Comparison of ENCODE assay signal across 8 cellular contexts in the genomic region with DNA sequence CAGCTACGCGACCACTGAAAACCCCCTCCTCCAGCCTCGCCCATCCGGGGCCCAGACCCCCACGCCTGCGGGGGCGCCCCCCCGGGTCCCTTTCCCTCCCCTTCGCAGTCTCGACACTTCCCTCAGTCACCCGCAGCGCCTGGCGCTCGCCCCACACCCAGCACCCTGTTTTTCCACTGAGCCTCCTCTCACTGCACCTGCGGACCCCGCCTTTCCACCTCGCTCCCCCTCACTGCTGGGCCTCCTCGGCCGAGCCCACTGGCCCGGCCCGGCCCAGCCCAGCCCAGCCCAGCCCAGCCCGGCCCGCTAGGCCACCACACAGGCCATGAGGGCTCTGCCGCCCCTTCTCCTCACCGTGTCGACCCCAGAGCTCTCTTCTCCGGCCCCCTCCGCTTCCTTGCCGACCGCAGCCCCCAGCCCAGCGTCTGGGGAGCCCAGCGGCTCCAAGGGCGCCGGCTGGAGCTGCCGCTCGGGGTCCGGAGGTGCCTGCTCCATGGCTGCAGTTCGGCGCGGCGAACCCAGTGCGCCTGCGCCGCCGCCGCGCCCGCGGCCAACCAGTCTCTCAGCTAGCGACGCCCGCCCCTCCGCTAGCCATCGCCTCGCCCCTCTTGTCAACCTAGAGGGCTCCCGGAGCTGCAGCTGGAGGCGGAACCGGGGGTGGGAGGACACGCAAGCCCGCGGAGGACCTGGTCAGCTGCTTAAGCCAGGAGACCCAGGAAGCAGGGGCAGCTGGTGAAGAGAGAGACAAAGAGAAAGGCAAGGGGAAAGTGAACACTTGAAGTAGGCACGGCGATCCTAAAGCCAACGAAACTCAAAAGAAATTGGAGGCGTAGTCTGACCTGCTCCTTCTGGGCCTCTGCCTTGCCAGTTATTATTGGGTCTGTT. TPM values are rescaled to one million over a fixed set of nuclear protein-coding genes. Genes with fewer than 3 reads are reported as not detected.
DNase-seq lines count a peak whose midpoint lies in the region; ATAC-seq, FAIRE-seq and TF ChIP-seq lines count a peak whose summit lies in the region.

TSS of gene SNX4 (minus strand) at position 525 of the 885 bp plus-strand sequence. CDS start at position 495, 30 bp downstream.

- H3K9me3 Mint-ChIP-seq in T-cell: no peaks in the 10 kb centered on the region

- H3K4me3 ChIP-seq in heart left ventricle (peak within 1 kb of the TSS; percentile 71 to 95 (median 84)), transverse colon (peak within 1 kb of the TSS; percentile 82 to 100 (median 89))

- H3K27me3 ChIP-seq in heart left ventricle (no peaks in the 10 kb centered on the region), transverse colon (no peaks in the 10 kb centered on the region)

- in situ Hi-C loops in transverse colon (cut with MboI; ENCODE audit: low pct_ligation_motif_present in 1 of 4, low pct_unique_long_range_greater_than_20kb in 1 of 4, low sequenced_read_pairs in 3 of 4): no loop called here

- intact Hi-C loops in heart left ventricle (cut with DNase I) (no loop called here), transverse colon (cut with DNase I; ENCODE audit: low total_unique reads) (no loop called here)

- FAIRE-seq in GM12892 (lab: Jason Lieb, UNC): peak; percentile 97

- H3K27ac ChIP-seq in adipose tissue (ENCODE audit: low read depth, low read length) (peak within 1 kb of the TSS; percentile 44), heart left ventricle (peak within 1 kb of the TSS; percentile 35 to 92 (median 82)), transverse colon (peak within 1 kb of the TSS; percentile 87 to 97 (median 92))

- peaks cover 38 to 46% (median 41%) of the 10 kb centered on the region in 3 donors for H3K4me1 Mint-ChIP-seq in T-cell

- TF ChIP-seq EP300 in transverse colon (IDR thresholded peaks at IDR 0.05; ENCODE audit: low read depth): no peak

- POLR2A ChIA-PET in T-cell (lab: Charles Lee): interaction anchor here (0.6 to 0.8 kb wide), 4 partner anchors 76 to 596 kb away, joined by 3 to 8 read pairs (median 4); no protein-coding TSS in a partner anchor

- H3K4me1 ChIP-seq in heart left ventricle (peaks cover 0 to 29% (median 18%) of the 10 kb centered on the region in 12 donors), transverse colon (peaks cover 14 to 32% (median 18%) of the 10 kb centered on the region in 4 donors)

- H3K27ac Mint-ChIP-seq in T-cell: peak within 1 kb of the TSS; percentile 87 to 95

- CTCF ChIA-PET in T-cell (lab: Charles Lee): interaction anchor here (0.6 to 1.0 kb wide), 4 partner anchors 10 to 61 kb away, joined by 3 to 4 read pairs (median 3); no protein-coding TSS in a partner anchor

- WGBS in adipose tissue, 3 donors: 0 to 1% (median 0%) methylated on average over 53 to 65 of the region's 65 CpGs
- whole genome bisulfite sequencing in heart left ventricle, 4 donors: 0 to 1% (median 0%) methylated on average over 29 to 65 of the region's 65 CpGs
- WGBS in transverse colon (ENCODE audit: low coverage in 1 of 2), 2 donors: 1% methylated on average over 53 of the region's 65 CpGs; no CpG with 5 or more reads in 1 of the 2 donors

- TF ChIP-seq POLR2A in GM12892 (IDR thresholded peaks at IDR 0.05; ENCODE audit: low read depth, low read length): peak; percentile 49; the same call in 1 of the 2 replicates
- TF ChIP-seq POLR2A in heart left ventricle (IDR thresholded peaks at IDR 0.05): peak; percentile 45 to 81
- TF ChIP-seq POLR2A in transverse colon (IDR thresholded peaks at IDR 0.05): peak; percentile 72

- H3K36me3 Mint-ChIP-seq in T-cell: peaks cover 15% of the 10 kb centered on the region

- TF ChIP-seq CTCF in heart left ventricle (IDR thresholded peaks at IDR 0.05): no peak
- TF ChIP-seq CTCF in transverse colon (IDR thresholded peaks at IDR 0.05): peak in 1 of 5 experiments; percentile 7

- ATAC-seq in HG02852 (IDR thresholded peaks at IDR 0.05; ENCODE audit: unreplicated experiment) (peak; percentile 87), T-cell (replicated peaks in 1 of 4) (peak; percentile 97 to 100 (median 99)), heart left ventricle (peak; percentile 99)

- no peaks in the 10 kb centered on the region for H3K27me3 Mint-ChIP-seq in T-cell

- peak within 1 kb of the TSS; percentile 94 to 97 (median 96) for H3K4me3 Mint-ChIP-seq in T-cell

- H3K36me3 ChIP-seq in heart left ventricle (peaks cover 0 to 30% (median 15%) of the 10 kb centered on the region in 9 donors), transverse colon (peaks cover 0 to 7% (median 0%) of the 10 kb centered on the region in 4 donors)

- H3K9me3 ChIP-seq in heart left ventricle (no peaks in the 10 kb centered on the region), transverse colon (no peaks in the 10 kb centered on the region)

- DNase-seq in GM12892 (ENCODE audit: insufficient read length) (peak; percentile 74), NCI-H1436 treated with DMSO at 0.1 percent for 48 hours (lab: John Stamatoyannopoulos, UW) (peak; percentile 58), T-cell (peak; percentile 75 to 91 (median 83)), heart left ventricle (peak; percentile 95 to 98 (median 97)), pons (ENCODE audit: low spot score) (peak; percentile 90), transverse colon (peak; percentile 94)

RNA-seq across cellular contexts. Expression of gene SNX4, which starts in this region (rescaled TPM):
- polyA plus RNA-seq in GM12892 (2012; ENCODE audit: missing spikeins): 69.1 TPM
- total RNA-seq in T-cell: 10 to 100 TPM; 17.6 to 23.5 (median 19.4) TPM
- 10 to 100 TPM; 14.0 to 27.6 (median 18.2) TPM for polyA plus RNA-seq in adipose tissue
- 10 to 100 TPM; 17.1 to 33.8 (median 23.1) TPM for total RNA-seq in heart left ventricle
- 10 to 100 TPM in 1 of 2 donors, 1 to 10 TPM in 1; 9.8 to 33.5 TPM for polyA plus RNA-seq in heart left ventricle
- 100 to 1,000 TPM in 1 of 4 donors, 10 to 100 TPM in 3; 66.5 to 112 (median 82.1) TPM for total RNA-seq in transverse colon

Comparison
In these comparisons a context has a peak if more than half of its experiments do, and no peak if none do; other contexts are left out.
1. Peak in every context shown above with its lines: DNase-seq, ATAC-seq, H3K4me3 ChIP-seq and H3K27ac ChIP-seq.